In genomic region chr4:125359960-125360628, GRCh38 we compare ENCODE assay signal across 1 cellular context.
TF ChIP-seq lines count a peak whose summit lies in the region.

No MANE protein-coding gene starts in this region.

TF ChIP-seq in HEK293, 187 proteins besides CTCF, POLR2A, EP300 and RAD21 (continued from another document and continues in another):
- no peak for TF ChIP-seq ZNF645 (tag by site-specific recombination; IDR thresholded peaks at IDR 0.05)
- TF ChIP-seq ZBTB6 (tag by site-specific recombination; IDR thresholded peaks at IDR 0.05): no peak
- TF ChIP-seq ZNF132 (tag by site-specific recombination; IDR thresholded peaks at IDR 0.05; ENCODE audit: borderline replicate concordance): no peak
- TF ChIP-seq ZNF112 (tag by site-specific recombination; IDR thresholded peaks at IDR 0.05): no peak
- no peak for TF ChIP-seq ZNF658 (tag by site-specific recombination; IDR thresholded peaks at IDR 0.05)
- no peak for TF ChIP-seq ZNF311 (tag by site-specific recombination; IDR thresholded peaks at IDR 0.05; ENCODE audit: borderline replicate concordance)
- TF ChIP-seq AEBP2 (tag by site-specific recombination; IDR thresholded peaks at IDR 0.05; ENCODE audit: borderline replicate concordance): no peak
- TF ChIP-seq ZNF701 (tag by site-specific recombination; IDR thresholded peaks at IDR 0.05): no peak
- no peak for TF ChIP-seq ZNF529 (tag by site-specific recombination; IDR thresholded peaks at IDR 0.05; ENCODE audit: insufficient replicate concordance)
- TF ChIP-seq ZNF776 (tag by site-specific recombination; IDR thresholded peaks at IDR 0.05; ENCODE audit: borderline replicate concordance): no peak
- TF ChIP-seq ZBTB11 (tag by site-specific recombination; conservative IDR thresholded peaks at IDR 0.05; ENCODE audit: low read depth): no peak
- no peak for TF ChIP-seq ZNF157 (tag by site-specific recombination; IDR thresholded peaks at IDR 0.05)
- TF ChIP-seq, protein P1, sequence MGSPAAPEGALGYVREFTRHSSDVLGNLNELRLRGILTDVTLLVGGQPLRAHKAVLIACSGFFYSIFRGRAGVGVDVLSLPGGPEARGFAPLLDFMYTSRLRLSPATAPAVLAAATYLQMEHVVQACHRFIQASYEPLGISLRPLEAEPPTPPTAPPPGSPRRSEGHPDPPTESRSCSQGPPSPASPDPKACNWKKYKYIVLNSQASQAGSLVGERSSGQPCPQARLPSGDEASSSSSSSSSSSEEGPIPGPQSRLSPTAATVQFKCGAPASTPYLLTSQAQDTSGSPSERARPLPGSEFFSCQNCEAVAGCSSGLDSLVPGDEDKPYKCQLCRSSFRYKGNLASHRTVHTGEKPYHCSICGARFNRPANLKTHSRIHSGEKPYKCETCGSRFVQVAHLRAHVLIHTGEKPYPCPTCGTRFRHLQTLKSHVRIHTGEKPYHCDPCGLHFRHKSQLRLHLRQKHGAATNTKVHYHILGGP (tag by site-specific recombination; IDR thresholded peaks at IDR 0.05): no peak
- no peak for TF ChIP-seq ZNF404 (tag by site-specific recombination; IDR thresholded peaks at IDR 0.05)
- TF ChIP-seq ZNF239 (tag by site-specific recombination; IDR thresholded peaks at IDR 0.05): no peak
- no peak for TF ChIP-seq PATZ1 (tag by site-specific recombination; IDR thresholded peaks at IDR 0.05)
- peak; percentile 80 for TF ChIP-seq HIC1 (tag by site-specific recombination; IDR thresholded peaks at IDR 0.05)
- no peak for TF ChIP-seq ZNF274 (IDR thresholded peaks at IDR 0.05; ENCODE audit: low read length)
- TF ChIP-seq ZNF274 (tag by site-specific recombination; IDR thresholded peaks at IDR 0.05; ENCODE audit: borderline replicate concordance): no peak
- no peak for TF ChIP-seq ZBTB49 (tag by site-specific recombination; IDR thresholded peaks at IDR 0.05; ENCODE audit: low read depth)
- TF ChIP-seq ZSCAN23 (tag by site-specific recombination; IDR thresholded peaks at IDR 0.05): no peak
- no peak for TF ChIP-seq ZNF394 (tag by site-specific recombination; IDR thresholded peaks at IDR 0.05; ENCODE audit: borderline replicate concordance)
- TF ChIP-seq ZNF785 (tag by site-specific recombination; IDR thresholded peaks at IDR 0.05): no peak
- TF ChIP-seq, protein P2, sequence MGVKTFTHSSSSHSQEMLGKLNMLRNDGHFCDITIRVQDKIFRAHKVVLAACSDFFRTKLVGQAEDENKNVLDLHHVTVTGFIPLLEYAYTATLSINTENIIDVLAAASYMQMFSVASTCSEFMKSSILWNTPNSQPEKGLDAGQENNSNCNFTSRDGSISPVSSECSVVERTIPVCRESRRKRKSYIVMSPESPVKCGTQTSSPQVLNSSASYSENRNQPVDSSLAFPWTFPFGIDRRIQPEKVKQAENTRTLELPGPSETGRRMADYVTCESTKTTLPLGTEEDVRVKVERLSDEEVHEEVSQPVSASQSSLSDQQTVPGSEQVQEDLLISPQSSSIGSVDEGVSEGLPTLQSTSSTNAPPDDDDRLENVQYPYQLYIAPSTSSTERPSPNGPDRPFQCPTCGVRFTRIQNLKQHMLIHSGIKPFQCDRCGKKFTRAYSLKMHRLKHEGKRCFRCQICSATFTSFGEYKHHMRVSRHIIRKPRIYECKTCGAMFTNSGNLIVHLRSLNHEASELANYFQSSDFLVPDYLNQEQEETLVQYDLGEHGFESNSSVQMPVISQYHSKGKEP (tag by site-specific recombination; IDR thresholded peaks at IDR 0.05): no peak
- no peak for TF ChIP-seq ZNF768 (tag by site-specific recombination; IDR thresholded peaks at IDR 0.05)
- TF ChIP-seq, protein P3, sequence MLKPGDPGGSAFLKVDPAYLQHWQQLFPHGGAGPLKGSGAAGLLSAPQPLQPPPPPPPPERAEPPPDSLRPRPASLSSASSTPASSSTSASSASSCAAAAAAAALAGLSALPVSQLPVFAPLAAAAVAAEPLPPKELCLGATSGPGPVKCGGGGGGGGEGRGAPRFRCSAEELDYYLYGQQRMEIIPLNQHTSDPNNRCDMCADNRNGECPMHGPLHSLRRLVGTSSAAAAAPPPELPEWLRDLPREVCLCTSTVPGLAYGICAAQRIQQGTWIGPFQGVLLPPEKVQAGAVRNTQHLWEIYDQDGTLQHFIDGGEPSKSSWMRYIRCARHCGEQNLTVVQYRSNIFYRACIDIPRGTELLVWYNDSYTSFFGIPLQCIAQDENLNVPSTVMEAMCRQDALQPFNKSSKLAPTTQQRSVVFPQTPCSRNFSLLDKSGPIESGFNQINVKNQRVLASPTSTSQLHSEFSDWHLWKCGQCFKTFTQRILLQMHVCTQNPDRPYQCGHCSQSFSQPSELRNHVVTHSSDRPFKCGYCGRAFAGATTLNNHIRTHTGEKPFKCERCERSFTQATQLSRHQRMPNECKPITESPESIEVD (tag by site-specific recombination; IDR thresholded peaks at IDR 0.05): peak; percentile 83
- TF ChIP-seq ZBTB17 (tag by site-specific recombination; IDR thresholded peaks at IDR 0.05): peak; percentile 92
- no peak for TF ChIP-seq ZNF2 (tag by site-specific recombination; IDR thresholded peaks at IDR 0.05)
- no peak for TF ChIP-seq ZSCAN30 (tag by site-specific recombination; IDR thresholded peaks at IDR 0.05)
- no peak for TF ChIP-seq ZSCAN16 (tag by site-specific recombination; IDR thresholded peaks at IDR 0.05)
- no peak for TF ChIP-seq ZNF501 (tag by site-specific recombination; IDR thresholded peaks at IDR 0.05)
- no peak for TF ChIP-seq ZNF426 (tag by site-specific recombination; IDR thresholded peaks at IDR 0.05)
- TF ChIP-seq ZNF24 (tag by site-specific recombination; IDR thresholded peaks at IDR 0.05): no peak
- TF ChIP-seq ZNF624 (tag by site-specific recombination; IDR thresholded peaks at IDR 0.05): no peak
- no peak for TF ChIP-seq ZFP41 (tag by site-specific recombination; IDR thresholded peaks at IDR 0.05; ENCODE audit: borderline replicate concordance)
- no peak for TF ChIP-seq ZNF221 (tag by site-specific recombination; IDR thresholded peaks at IDR 0.05; ENCODE audit: borderline replicate concordance)
- TF ChIP-seq ZNF121 (tag by site-specific recombination; IDR thresholded peaks at IDR 0.05): no peak
- TF ChIP-seq IKZF3 (tag by site-specific recombination; IDR thresholded peaks at IDR 0.05): peak; percentile 77; the same call in 1 of the 2 replicates
